In genomic region chr13:22882254-22882653, GRCh38 we compare ENCODE assay signal across 7 cellular contexts.
DNase-seq lines count a peak whose midpoint lies in the region; ATAC-seq, FAIRE-seq and TF ChIP-seq lines count a peak whose summit lies in the region.
"Not testable (repeated sequence)": the region's sequence is repeated elsewhere in the genome, so short reads cannot be mapped to it uniquely, and the experiment has no call there.

No MANE protein-coding gene starts in this region.

- CTCF ChIA-PET in WTC11 (lab: Charles Lee): interaction anchor here (0.6 to 1.2 kb wide), 6 partner anchors 13 to 226 kb away, joined by 3 to 5 read pairs (median 4); no protein-coding TSS in a partner anchor

- POLR2A ChIA-PET in WTC11 (lab: Charles Lee): interaction anchor here (0.7 kb wide), 1 partner anchor 440 kb away, joined by 3 read pairs; no protein-coding TSS in a partner anchor

- H3K4me3 Mint-ChIP-seq in WTC11 (peak overlapping the region; percentile 60), endodermal cell (peak overlapping the region; percentile 10)
- H3K4me3 Mint-ChIP-seq in mesothelial cell of epicardium: not testable (repeated sequence)

- TF ChIP-seq CTCF in OCI-LY3 (IDR thresholded peaks at IDR 0.05; ENCODE audit: low read depth, low read length); WTC11 (IDR thresholded peaks at IDR 0.05); endodermal cell (conservative IDR thresholded peaks at IDR 0.05); mesothelial cell of epicardium (IDR thresholded peaks at IDR 0.05; ENCODE audit: unreplicated experiment): not testable (repeated sequence)

- peaks cover 14% of the 10 kb centered on the region for H3K9me3 Mint-ChIP-seq in WTC11
- not testable (repeated sequence) for H3K9me3 Mint-ChIP-seq in endodermal cell, mesothelial cell of epicardium

- peaks cover 70% of the 10 kb centered on the region for H3K4me1 Mint-ChIP-seq in WTC11
- peaks cover 25% of the 10 kb centered on the region for H3K4me1 Mint-ChIP-seq in endodermal cell
- H3K4me1 Mint-ChIP-seq in mesothelial cell of epicardium: peaks cover 28% of the 10 kb centered on the region

- not testable (repeated sequence) for H3K4me3 ChIP-seq in OCI-LY3 (ENCODE audit: low read length); endodermal cell (ENCODE audit: low read length)

- not testable (repeated sequence) for H2AFZ ChIP-seq in OCI-LY3 (ENCODE audit: low read depth, low read length)

- DNase-seq in GM18507 (ENCODE audit: extremely low spot score, insufficient read length, low read depth); WTC11 (ENCODE audit: low spot score); endodermal cell; mesothelial cell of epicardium (ENCODE audit: low spot score in 2 of 2, unreplicated experiment in 2 of 2): not testable (repeated sequence)
- DNase-seq in NCI-H1048 (lab: John Stamatoyannopoulos, UW): peak; percentile 47

- not testable (repeated sequence) for H3K36me3 ChIP-seq in OCI-LY3 (replicated peaks; ENCODE audit: low read depth, low read length); endodermal cell (ENCODE audit: control insufficient read depth, insufficient read depth, low read length)

- peaks cover 17% of the 10 kb centered on the region for H3K36me3 Mint-ChIP-seq in WTC11
- not testable (repeated sequence) for H3K36me3 Mint-ChIP-seq in endodermal cell (ENCODE audit: low read depth); mesothelial cell of epicardium

- H3K9me3 ChIP-seq in OCI-LY3 (ENCODE audit: insufficient read depth, low read length): not testable (repeated sequence)
- H3K9me3 ChIP-seq in endodermal cell (ENCODE audit: control insufficient read depth, low read length): peaks cover 13% of the 10 kb centered on the region

- 0 out of 2 replicates have a peak overlapping the region, but pooled peaks have one; percentile 10 for H3K4me2 ChIP-seq in OCI-LY3 (ENCODE audit: low read length)

- WGBS in endodermal cell (ENCODE audit: insufficient coverage in 1 of 2, insufficient read length in 1 of 2), 2 experiments: 45% methylated on average over 2 of the region's 3 CpGs; no CpG with 5 or more reads in 1 of the 2 experiments

- H3K9ac ChIP-seq in OCI-LY3 (ENCODE audit: low read length); endodermal cell (ENCODE audit: extremely low read depth, low read length, poor library complexity, severe bottlenecking): not testable (repeated sequence)

- H3K27ac Mint-ChIP-seq in WTC11: peak overlapping the region; percentile 99
- H3K27ac Mint-ChIP-seq in endodermal cell: not testable (repeated sequence)
- peak overlapping the region; percentile 86 for H3K27ac Mint-ChIP-seq in mesothelial cell of epicardium

- not testable (repeated sequence) for H3K27ac ChIP-seq in OCI-LY3 (ENCODE audit: low read length)
- H3K27ac ChIP-seq in endodermal cell (ENCODE audit: low read depth, low read length): peak overlapping the region; percentile 91

- H3K4me1 ChIP-seq in OCI-LY3 (ENCODE audit: low read length): peaks cover 58% of the 10 kb centered on the region
- H3K4me1 ChIP-seq in endodermal cell (ENCODE audit: control insufficient read depth, insufficient read depth, low read length): not testable (repeated sequence)

- not testable (repeated sequence) for H3K79me2 ChIP-seq in OCI-LY3 (ENCODE audit: low read length)

- H3K27me3 ChIP-seq in OCI-LY3 (ENCODE audit: low read depth, low read length); endodermal cell (ENCODE audit: control insufficient read depth, insufficient read depth, low read length, poor library complexity, severe bottlenecking): not testable (repeated sequence)

- H3K27me3 Mint-ChIP-seq in WTC11 (ENCODE audit: low read depth); endodermal cell (ENCODE audit: insufficient read depth); mesothelial cell of epicardium (ENCODE audit: low read depth): not testable (repeated sequence)

- ATAC-seq in HG03025 (IDR thresholded peaks at IDR 0.05; ENCODE audit: low FRiP score, unreplicated experiment) (peak; percentile 53), WTC11 (peak; percentile 11; the same call in 1 of the 2 replicates)

- peak; percentile 31 for FAIRE-seq in GM18507 (lab: Jason Lieb, UNC)

- H4K20me1 ChIP-seq in OCI-LY3 (ENCODE audit: insufficient read depth, low read length): not testable (repeated sequence)
